Comparison of ENCODE assay signal across 8 cellular contexts in genomic region chr14:39102969-39103957, GRCh38. TPM values are rescaled to one million over a fixed set of nuclear protein-coding genes. Genes with fewer than 3 reads are reported as not detected.
DNase-seq lines count a peak whose midpoint lies in the region; ATAC-seq and TF ChIP-seq lines count a peak whose summit lies in the region.

Gene SEC23A (minus strand): TSS chr14:39103235. CDS start chr14:39096118, 7,117 bp downstream.

- intact Hi-C loops in stomach (cut with DNase I; ENCODE audit: low total_unique reads) = loop anchor here (10.0 kb wide), 1 partner anchor 62 kb away; no protein-coding TSS in a partner anchor

- TF ChIP-seq CTCF in Loucy (conservative IDR thresholded peaks at IDR 0.05; ENCODE audit: low read length) (no peak), RWPE2 (IDR thresholded peaks at IDR 0.05; ENCODE audit: poor library complexity, severe bottlenecking) (no peak), neural cell (IDR thresholded peaks at IDR 0.05; ENCODE audit: poor library complexity, severe bottlenecking) (no peak), stomach (IDR thresholded peaks at IDR 0.05) (no peak)

- H4K20me1 ChIP-seq in Loucy (ENCODE audit: insufficient read depth, low read length, poor library complexity, severe bottlenecking) = peaks cover 3% of the 10 kb centered on the region
- no peaks in the 10 kb centered on the region for H4K20me1 ChIP-seq in neural cell (ENCODE audit: insufficient read depth)

- H3F3A ChIP-seq in Loucy (ENCODE audit: low read depth) = no peaks in the 10 kb centered on the region
- H3F3A ChIP-seq in neural cell (ENCODE audit: insufficient read depth, low read length, poor library complexity, severe bottlenecking) = no peaks in the 10 kb centered on the region

- H3K4me2 ChIP-seq in Loucy (ENCODE audit: low read depth, low read length, poor library complexity, severe bottlenecking) = peak within 1 kb of the TSS; percentile 97
- peak within 1 kb of the TSS; percentile 91 for H3K4me2 ChIP-seq in neural cell (ENCODE audit: low read length)

- H2AFZ ChIP-seq in Loucy (ENCODE audit: low read length) = peak within 1 kb of the TSS; percentile 94
- H2AFZ ChIP-seq in neural cell (ENCODE audit: low read depth, low read length) = peak within 1 kb of the TSS; percentile 97

- H3K27ac ChIP-seq in RWPE2 (ENCODE audit: poor library complexity, severe bottlenecking) (peak within 1 kb of the TSS; percentile 74), neural cell (ENCODE audit: low read length) (peak within 1 kb of the TSS; percentile 72), stomach (peak within 1 kb of the TSS; percentile 97 to 100 (median 99))

- peak within 1 kb of the TSS; percentile 95 for H3K4me3 ChIP-seq in H7 (ENCODE audit: insufficient read depth, low read depth, low read length)
- H3K4me3 ChIP-seq in Loucy (ENCODE audit: low read length, poor library complexity, severe bottlenecking) = peak within 1 kb of the TSS; percentile 94
- peak within 1 kb of the TSS; percentile 50 for H3K4me3 ChIP-seq in RWPE2 (ENCODE audit: severe bottlenecking)
- peak within 1 kb of the TSS; percentile 93 for H3K4me3 ChIP-seq in neural cell (ENCODE audit: low read length)
- H3K4me3 ChIP-seq in stomach = peak within 1 kb of the TSS; percentile 73 to 96 (median 90)

- WGBS in stomach, 5 donors = 0 to 2% (median 1%) methylated on average over 13 to 58 of the region's 58 CpGs

- peak; percentile 89 for ATAC-seq in RWPE2 (ENCODE audit: low read depth)

- TF ChIP-seq POLR2A in stomach (IDR thresholded peaks at IDR 0.05) = peak in 2 of 4 donors; percentile 62 to 85

- H3K79me2 ChIP-seq in Loucy (ENCODE audit: insufficient read depth, low read length) (peaks cover 31% of the 10 kb centered on the region), neural cell (replicated peaks; ENCODE audit: insufficient read depth, low read length) (peaks cover 40% of the 10 kb centered on the region)

- H3K9me2 ChIP-seq in Loucy (replicated peaks; ENCODE audit: low read depth, low read length) (no peaks in the 10 kb centered on the region), neural cell (ENCODE audit: insufficient read depth, low read length) (no peaks in the 10 kb centered on the region)

- peak; percentile 90 for DNase-seq in ELR (ENCODE audit: low read depth)
- DNase-seq in H7 = peak; percentile 96
- DNase-seq in RWPE2 (ENCODE audit: low spot score) = peak; percentile 94
- peak; percentile 79 for DNase-seq in activated effector memory CD4-positive, alpha-beta T cell treated with Interleukin-2 at 50 U/mL for 16 hours
- DNase-seq in fibroblast of the conjunctiva (ENCODE audit: low read depth) = peak; percentile 76
- DNase-seq in stomach = peak; percentile 92

- H3K27me3 ChIP-seq in H7 (ENCODE audit: control insufficient read depth, insufficient read depth, low read length) (no peaks in the 10 kb centered on the region), Loucy (ENCODE audit: insufficient read depth, low read length, poor library complexity, severe bottlenecking) (no peaks in the 10 kb centered on the region), RWPE2 (ENCODE audit: insufficient read depth, poor library complexity, severe bottlenecking) (no peaks in the 10 kb centered on the region), neural cell (ENCODE audit: insufficient read depth, low read depth, low read length) (no peaks in the 10 kb centered on the region), stomach (no peaks in the 10 kb centered on the region)

- H3K36me3 ChIP-seq in H7 (replicated peaks; ENCODE audit: control insufficient read depth, insufficient read depth, low read length) (no peaks in the 10 kb centered on the region), Loucy (ENCODE audit: insufficient read depth, low read length) (no peaks in the 10 kb centered on the region), RWPE2 (ENCODE audit: low read depth) (peaks cover 18% of the 10 kb centered on the region), neural cell (ENCODE audit: insufficient read depth, low read length) (peaks cover 4% of the 10 kb centered on the region), stomach (no peaks in the 10 kb centered on the region)

- H3K9ac ChIP-seq in Loucy (ENCODE audit: low read depth, low read length, poor library complexity, severe bottlenecking) = peak within 1 kb of the TSS; percentile 94
- H3K9ac ChIP-seq in neural cell (ENCODE audit: low read length) = peak within 1 kb of the TSS; percentile 89

- TF ChIP-seq EP300 in neural cell (conservative IDR thresholded peaks at IDR 0.05; ENCODE audit: poor library complexity, severe bottlenecking) (no peak), stomach (IDR thresholded peaks at IDR 0.05) (no peak)

- TF ChIP-seq RAD21 in neural cell (conservative IDR thresholded peaks at IDR 0.05) = no peak

- no peaks in the 10 kb centered on the region for H3K9me3 ChIP-seq in Loucy (ENCODE audit: insufficient read depth, low read depth, low read length)
- no peaks in the 10 kb centered on the region for H3K9me3 ChIP-seq in RWPE2 (ENCODE audit: severe bottlenecking)
- H3K9me3 ChIP-seq in neural cell (ENCODE audit: low read length) = no peaks in the 10 kb centered on the region
- no peaks in the 10 kb centered on the region for H3K9me3 ChIP-seq in stomach

- H3K4me1 ChIP-seq in Loucy (ENCODE audit: insufficient read depth, low read length, poor library complexity, severe bottlenecking) (peaks cover 24% of the 10 kb centered on the region), RWPE2 (ENCODE audit: insufficient read depth, poor library complexity, severe bottlenecking) (peaks cover 17% of the 10 kb centered on the region), stomach (peaks cover 14 to 60% (median 38%) of the 10 kb centered on the region in 4 donors)

TF ChIP-seq in neural cell, 6 proteins besides CTCF, POLR2A, EP300 and RAD21:
- TF ChIP-seq TAF1 (IDR thresholded peaks at IDR 0.05; ENCODE audit: low read depth) (peak; percentile 55), SMC3 (conservative IDR thresholded peaks at IDR 0.05; ENCODE audit: poor library complexity) (peak; percentile 12), POLR2AphosphoS5 (IDR thresholded peaks at IDR 0.05) (peak; percentile 83), REST (IDR thresholded peaks at IDR 0.05; ENCODE audit: borderline replicate concordance) (no peak), MXI1 (conservative IDR thresholded peaks at IDR 0.05; ENCODE audit: poor library complexity, severe bottlenecking) (peak; percentile 47), EZH2 (IDR thresholded peaks at IDR 0.05; ENCODE audit: borderline replicate concordance, insufficient read depth, low read length, poor library complexity, severe bottlenecking) (no peak)
TF ChIP-seq in neural cell: peak in this region for 4.

RNA-seq across cellular contexts. Expression of gene SEC23A, which starts in this region (rescaled TPM):
- total RNA-seq in H7 (2014; rRNA removed; shearing (Covaris generic)) = 105 and 119 TPM in 2 replicates
- 107 and 129 TPM in 2 replicates for polyA plus RNA-seq in neural cell
- 176 and 186 TPM in 2 replicates for polyA minus RNA-seq in neural cell
- 100 to 1,000 TPM in 3 of 5 donors, 10 to 100 TPM in 2; 54.6 to 584 (median 171) TPM for total RNA-seq in stomach
- polyA plus RNA-seq in stomach = 10 to 100 TPM; 12.3 to 14.8 (median 14.4) TPM

Comparison
In these comparisons a context has a peak if more than half of its experiments do, and no peak if none do; other contexts are left out.
1. Peak in every context shown above with its lines: DNase-seq, ATAC-seq, H3K4me3 ChIP-seq and H3K27ac ChIP-seq.